Comparison of ENCODE assay signal across 16 cellular contexts in the genomic region with DNA sequence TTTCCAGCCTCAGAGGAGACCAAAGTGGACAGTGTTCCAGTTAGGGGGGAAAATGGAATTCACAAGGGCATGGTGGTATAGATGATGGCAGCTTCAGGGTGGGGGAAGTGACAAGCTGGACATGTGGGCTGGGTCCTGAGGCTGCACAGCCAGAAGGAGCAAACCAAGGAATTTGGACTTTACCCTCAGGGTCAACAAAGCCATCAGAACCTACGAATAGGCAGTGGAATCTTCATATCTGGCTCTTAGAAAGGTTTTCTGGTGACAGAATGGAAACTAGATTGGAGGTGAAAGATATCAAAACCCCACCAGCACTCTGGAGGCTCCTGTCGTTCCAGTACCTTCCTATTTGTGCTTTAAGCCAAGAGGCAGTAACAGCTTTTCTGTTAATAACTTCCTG.
"Had no signal": no experiment of that assay in that cellular context is flagged by ENCODE, and none has a peak within 500 bp of the region (broad histone marks: within the 10 kb centered on the region; RNA-seq: fewer than 3 reads in every experiment).

No MANE protein-coding gene starts in this region.

- DNase-seq: activated CD4-positive, alpha-beta T cell treated with anti-CD3 and anti-CD28 coated beads for 1 hour; activated CD4-positive, alpha-beta T cell treated with anti-CD3 and anti-CD28 coated beads, Interleukin-2, amount 50 U/mL, for 48 hours; activated CD8-positive, alpha-beta memory T cell treated with anti-CD3 and anti-CD28 coated beads, Interleukin-2, amount 10 ng/mL, durations not matched to agents 7 days and 5 days; activated effector memory CD4-positive, alpha-beta T cell treated with Interleukin-2 at 50 U/mL for 16 hours; activated T-cell treated with anti-CD3 and anti-CD28 coated beads, Interleukin-2, amount 50 U/mL, for 24 hours; foreskin keratinocyte; heart right ventricle; islet precursor cell; naive B cell; stimulated activated CD4-positive, alpha-beta T cell treated with anti-CD3 and anti-CD28 coated beads, Interleukin-4, amount 100 ng/mL, for 1 hour; stimulated activated CD8-positive, alpha-beta memory T cell treated with anti-CD3 and anti-CD28 coated beads, Interleukin-4, amount 100 ng/mL, for 48 hours; stimulated activated naive CD8-positive, alpha-beta T cell treated with anti-CD3 and anti-CD28 coated beads, Interleukin-15, amount 100 ng/mL, for 72 hours; T-helper 9 cell; thyroid gland had no signal

- H3K4me3 ChIP-seq: heart right ventricle, thyroid gland had no signal

- H3K4me1 ChIP-seq: foreskin keratinocyte had no signal

- H3K27ac ChIP-seq: foreskin keratinocyte, heart right ventricle, thyroid gland had no signal

- ATAC-seq: activated CD8-positive, alpha-beta memory T cell treated with anti-CD3 and anti-CD28 coated beads, Interleukin-2, amount 10 ng/mL, durations not matched to agents 7 days and 5 days; foreskin keratinocyte; heart right ventricle; stimulated activated naive CD8-positive, alpha-beta T cell treated with anti-CD3 and anti-CD28 coated beads, Interleukin-15, amount 100 ng/mL, for 72 hours had no signal

- H3K27me3 ChIP-seq: foreskin keratinocyte, thyroid gland had no signal

- H3K9me3 ChIP-seq: heart right ventricle, thyroid gland had no signal

- H3K36me3 ChIP-seq: heart right ventricle, thyroid gland had no signal

- FAIRE-seq: bronchial epithelial cell, endothelial cell of umbilical vein had no signal
